ENCODE assay signal across 20 cellular contexts in the genomic region with DNA sequence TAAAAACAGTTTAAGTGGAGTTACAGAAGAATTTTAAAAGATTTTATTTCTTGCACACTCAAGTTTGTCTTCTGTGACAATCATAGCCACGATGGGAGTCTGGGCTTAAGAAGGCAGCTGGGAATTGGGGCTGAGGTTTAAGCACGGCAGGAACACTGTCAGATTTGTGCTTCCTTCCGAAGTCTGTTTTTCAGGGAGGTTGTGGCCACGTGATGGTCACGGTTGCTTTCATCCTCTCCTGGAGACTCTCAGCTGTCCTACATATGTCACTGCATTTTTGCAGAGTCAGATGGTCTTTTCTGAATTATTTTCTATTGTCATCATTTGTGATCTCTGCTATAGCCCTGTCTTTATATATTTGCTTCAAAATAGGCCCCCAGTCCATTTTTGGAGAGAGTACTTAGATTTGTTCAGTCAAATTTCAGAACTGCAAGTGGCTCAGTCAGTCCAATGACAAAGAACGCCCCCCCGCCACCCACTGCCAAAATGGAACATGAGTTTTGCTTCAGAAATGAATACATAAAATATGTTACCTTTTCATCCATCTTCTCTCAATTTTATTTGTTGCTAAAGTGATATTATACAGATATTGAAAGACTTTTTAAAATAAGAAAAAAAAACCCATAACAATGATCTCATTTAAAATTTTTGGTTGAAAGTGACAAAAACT.
DNase-seq lines count a peak whose midpoint lies in the region.
"Had no signal": no experiment of that assay in that cellular context is flagged by ENCODE, and none has a peak within 500 bp of the region (broad histone marks: within the 10 kb centered on the region; RNA-seq: fewer than 3 reads in every experiment).

No MANE protein-coding gene starts in this region.

- DNase-seq in activated naive CD4-positive, alpha-beta T cell treated with Interleukin-2 at 50 U/mL for 16 hours, result peak; percentile 30
- no peak for DNase-seq in activated naive CD4-positive, alpha-beta T cell (lab: John Stamatoyannopoulos, UW)
- DNase-seq in T-helper 2 cell treated with Interferon-gamma antibody and Interleukin-4, amounts not matched to agents 5 μg/mL and 100 μg/mL, for 36 hours (ENCODE audit: low spot score), result peak; percentile 16
- DNase-seq in cerebellum (ENCODE audit: low spot score), result peak; percentile 30
- DNase-seq in stimulated activated CD4-positive, alpha-beta T cell treated with anti-CD3 and anti-CD28 coated beads, TNF-alpha, amount 100 ng/mL, for 24 hours (ENCODE audit: low read depth in 3 of 3), result peak in 2 of 3 experiments; percentile 35 to 44
- no peak for DNase-seq in T1000 (lab: John Stamatoyannopoulos, UW)
- no peak for DNase-seq in NCI-H1436 (lab: John Stamatoyannopoulos, UW)
- DNase-seq in NAMALWA (ENCODE audit: low spot score), result no peak
- DNase-seq: caudate nucleus; CD4-positive, alpha-beta T cell; H9; Karpas-422; natural killer cell; NCI-H1694 treated with DMSO at 0.1 percent for 48 hours; NCI-H748 treated with DMSO at 0.1 percent for 48 hours; retina; upper lobe of right lung had no signal

- H3K27ac Mint-ChIP-seq in T-helper 2 cell treated with Interferon-gamma antibody and Interleukin-4, amounts not matched to agents 5 μg/mL and 100 μg/mL, for 36 hours, result no peak overlapping the region
- H3K27ac Mint-ChIP-seq: CD4-positive, alpha-beta T cell; H9; mesothelial cell of epicardium; natural killer cell; WTC11 had no signal

- no peak overlapping the region for H3K4me3 Mint-ChIP-seq in T-helper 2 cell treated with Interferon-gamma antibody and Interleukin-4, amounts not matched to agents 5 μg/mL and 100 μg/mL, for 36 hours
- H3K4me3 Mint-ChIP-seq: activated naive CD8-positive, alpha-beta T cell; CD4-positive, alpha-beta T cell; H9; mesothelial cell of epicardium; natural killer cell; WTC11 had no signal

- peaks cover 32% of the 10 kb centered on the region for H3K4me1 Mint-ChIP-seq in T-helper 2 cell treated with Interferon-gamma antibody and Interleukin-4, amounts not matched to agents 5 μg/mL and 100 μg/mL, for 36 hours (ENCODE audit: low read depth)
- H3K4me1 Mint-ChIP-seq: natural killer cell had no signal

- peaks cover 3% of the 10 kb centered on the region for H3K27me3 Mint-ChIP-seq in T-helper 2 cell treated with Interferon-gamma antibody and Interleukin-4, amounts not matched to agents 5 μg/mL and 100 μg/mL, for 36 hours (ENCODE audit: low read depth)
- H3K27me3 Mint-ChIP-seq: activated naive CD8-positive, alpha-beta T cell; CD4-positive, alpha-beta T cell had no signal

- no peaks in the 10 kb centered on the region for H3K9me3 Mint-ChIP-seq in T-helper 2 cell treated with Interferon-gamma antibody and Interleukin-4, amounts not matched to agents 5 μg/mL and 100 μg/mL, for 36 hours
- H3K9me3 Mint-ChIP-seq: CD4-positive, alpha-beta T cell; H9; natural killer cell; WTC11 had no signal

- no peaks in the 10 kb centered on the region for H3K36me3 Mint-ChIP-seq in T-helper 2 cell treated with Interferon-gamma antibody and Interleukin-4, amounts not matched to agents 5 μg/mL and 100 μg/mL, for 36 hours (ENCODE audit: low read depth)
- H3K36me3 Mint-ChIP-seq: activated naive CD8-positive, alpha-beta T cell; mesothelial cell of epicardium; natural killer cell; WTC11 had no signal

Comparison
In these comparisons a context has a peak if more than half of its experiments do, and no peak if none do; other contexts are left out.
1. DNase-seq: peak in activated naive CD4-positive, alpha-beta T cell treated with Interleukin-2 at 50 U/mL for 16 hours (single experiment), T-helper 2 cell treated with Interferon-gamma antibody and Interleukin-4, amounts not matched to agents 5 μg/mL and 100 μg/mL, for 36 hours (single experiment), cerebellum (single experiment) and stimulated activated CD4-positive, alpha-beta T cell treated with anti-CD3 and anti-CD28 coated beads, TNF-alpha, amount 100 ng/mL, for 24 hours (2 of 3); none in activated naive CD4-positive, alpha-beta T cell (0 of 4), T1000 (single experiment), NCI-H1436 (single experiment) and NAMALWA (single experiment).